8 cellular contexts compared by ENCODE assay signal in the genomic region with DNA sequence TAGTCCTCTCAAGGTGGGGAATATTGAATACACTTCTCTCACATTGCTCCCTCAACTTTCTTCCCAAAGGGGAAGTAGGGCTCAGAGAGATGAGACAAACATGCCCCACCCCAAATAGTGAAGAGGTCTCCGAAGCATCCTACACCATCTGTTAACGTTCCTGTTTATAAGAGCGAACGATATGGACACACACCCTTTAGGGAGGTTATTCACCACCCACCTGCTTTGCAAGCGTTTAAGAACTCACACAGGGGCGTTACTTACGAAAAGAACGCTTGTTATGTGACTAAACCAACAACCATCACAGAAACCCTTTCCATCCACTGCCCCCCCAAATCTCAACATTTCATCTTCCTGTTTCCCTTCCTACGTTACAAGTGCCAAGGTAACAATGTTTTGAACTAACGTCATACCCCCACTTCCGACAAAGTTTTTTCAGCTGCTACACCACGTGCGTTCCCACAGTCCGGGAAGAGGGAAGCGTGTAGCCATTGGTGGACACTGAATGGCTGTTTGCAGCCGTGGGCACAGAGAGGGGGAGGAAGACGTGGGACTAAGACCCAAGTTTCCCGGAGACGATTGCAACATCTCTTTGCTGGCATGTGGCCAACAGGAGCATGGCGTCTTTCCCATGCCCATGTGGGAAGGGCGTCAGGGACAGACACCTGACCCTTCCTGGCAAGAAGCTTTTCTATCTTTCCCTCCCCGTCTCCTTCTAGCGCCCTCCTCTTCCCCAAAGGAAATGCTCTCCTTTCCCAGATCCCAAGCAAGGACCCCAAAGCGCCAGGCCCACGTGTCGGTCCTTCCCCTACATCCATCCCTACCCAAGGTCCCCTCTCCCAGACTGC. TPM values are rescaled to one million over a fixed set of nuclear protein-coding genes. Genes with fewer than 3 reads are reported as not detected.
A peak's percentile ranks its signal among the peaks of the same experiment; 100 is the strongest.
DNase-seq lines count a peak whose midpoint lies in the region; ATAC-seq and TF ChIP-seq lines count a peak whose summit lies in the region.

No MANE protein-coding gene starts in this region.

- peak overlapping the region; percentile 93 to 97 for H3K27ac Mint-ChIP-seq in activated naive CD4-positive, alpha-beta T cell treated with anti-CD3 and anti-CD28 coated beads, Interleukin-2, amount 50 U/mL, for 72 hours

- intact Hi-C loops in testis (cut with DNase I; ENCODE audit: low total_unique reads), result loop anchor here (10.0 kb wide), 1 partner anchor 107 kb away; the partner anchor contains the start of gene MAGOHB

- TF ChIP-seq POLR2A in Raji (IDR thresholded peaks at IDR 0.05; ENCODE audit: insufficient read depth, low read depth, low read length) (0 out of 2 replicates have a peak, but pooled peaks have one; percentile 65), testis (IDR thresholded peaks at IDR 0.05) (no peak)

- WGBS in testis, 2 donors, result 0 to 1% methylated on average over 26 of the region's 26 CpGs

- peak overlapping the region; percentile 54 for H3K4me3 ChIP-seq in HL-60 (replicated peaks; ENCODE audit: insufficient read depth, low read length)
- H3K4me3 ChIP-seq in testis, result peak overlapping the region; percentile 83 to 84

- H3K9me3 Mint-ChIP-seq in activated naive CD4-positive, alpha-beta T cell treated with anti-CD3 and anti-CD28 coated beads, Interleukin-2, amount 50 U/mL, for 72 hours, result no peaks in the 10 kb centered on the region

- H3K4me1 ChIP-seq in testis, result peaks cover 36% of the 10 kb centered on the region

- no peaks in the 10 kb centered on the region for H3K9me3 ChIP-seq in testis

- peak overlapping the region; percentile 94 for H3K27ac ChIP-seq in HL-60 (replicated peaks)
- peak overlapping the region; percentile 94 to 98 for H3K27ac ChIP-seq in testis

- H3K27me3 ChIP-seq in HL-60 (ENCODE audit: insufficient read depth, poor library complexity, severe bottlenecking) (no peaks in the 10 kb centered on the region), testis (no peaks in the 10 kb centered on the region)

- in situ Hi-C loops in ACHN (cut with HindIII; ENCODE audit: low pct_ligation_motif_present, low pct_unique_long_range_greater_than_20kb, low sequenced_read_pairs), result no loop called here

- TF ChIP-seq CTCF in HL-60 (IDR thresholded peaks at IDR 0.05; ENCODE audit: insufficient read depth, low read length) (no peak), testis (IDR thresholded peaks at IDR 0.05) (no peak)

- no peaks in the 10 kb centered on the region for H3K36me3 ChIP-seq in testis (ENCODE audit: low read depth, missing control alignments)

- peaks cover 10 to 32% of the 10 kb centered on the region in 2 donors for H3K36me3 Mint-ChIP-seq in activated naive CD4-positive, alpha-beta T cell treated with anti-CD3 and anti-CD28 coated beads, Interleukin-2, amount 50 U/mL, for 72 hours

- DNase-seq in ACHN (peak; percentile 99), HL-60 (ENCODE audit: low read depth in 1 of 2, low spot score in 1 of 2) (peak; percentile 80 to 91), glomerular endothelial cell (ENCODE audit: extremely low read depth, low read depth, low spot score) (peak; percentile 98), nucleus accumbens (lab: John Stamatoyannopoulos, UW) (peak in 53 of 56 donors; percentile 1 to 84 (median 47)), testis (peak; percentile 95)
- peak; percentile 63 to 73 for DNase-seq in activated naive CD4-positive, alpha-beta T cell treated with anti-CD3 and anti-CD28 coated beads, Interleukin-2, amount 50 U/mL, for 72 hours (ENCODE audit: low spot score in 2 of 2)

- peak; percentile 28 for ATAC-seq in GM18907 (IDR thresholded peaks at IDR 0.05; ENCODE audit: unreplicated experiment)
- ATAC-seq in activated naive CD4-positive, alpha-beta T cell treated with anti-CD3 and anti-CD28 coated beads, Interleukin-2, amount 50 U/mL, for 72 hours, result peak; percentile 66 to 67

RNA-seq across cellular contexts. Expression of gene YBX3, which starts 1.2 kb away (rescaled TPM):
- 100 to 1,000 TPM in 1 of 2 donors, 10 to 100 TPM in 1; 44.9 to 156 TPM for total RNA-seq in activated naive CD4-positive, alpha-beta T cell treated with anti-CD3 and anti-CD28 coated beads, Interleukin-2, amount 50 U/mL, for 72 hours
- total RNA-seq in glomerular endothelial cell (335 and 368 TPM in 2 replicates), testis (100 to 1,000 TPM; 493 to 511 TPM)
- 1,385 TPM for polyA plus RNA-seq in testis (ENCODE audit: insufficient read depth, low read depth, low replicate concordance)

RNA-seq across cellular contexts. Expression of gene STYK1, which starts 48.0 kb away (rescaled TPM):
- under 1 TPM in 1 of 2 donors, not detected in 1; 0.74 TPM for total RNA-seq in activated naive CD4-positive, alpha-beta T cell treated with anti-CD3 and anti-CD28 coated beads, Interleukin-2, amount 50 U/mL, for 72 hours
- total RNA-seq in glomerular endothelial cell (1.5 and 1.7 TPM in 2 replicates), testis (under 1 TPM; 0.24 to 0.50 TPM)
- polyA plus RNA-seq in testis (ENCODE audit: insufficient read depth, low read depth, low replicate concordance), result 0.26 TPM

Comparison
In these comparisons a context has a peak if more than half of its experiments do, and no peak if none do; other contexts are left out.
1. Peak in every context shown above with its lines: DNase-seq, ATAC-seq, H3K4me3 ChIP-seq and H3K27ac ChIP-seq.
2. DNase-seq: peak in every context shown above with its lines; median percentile 99 in ACHN; 98 in glomerular endothelial cell; 95 in testis; 86 in HL-60; 68 in activated naive CD4-positive, alpha-beta T cell treated with anti-CD3 and anti-CD28 coated beads, Interleukin-2, amount 50 U/mL, for 72 hours; 47 in nucleus accumbens.